ENCODE assay signal across 8 cellular contexts in the genomic region with DNA sequence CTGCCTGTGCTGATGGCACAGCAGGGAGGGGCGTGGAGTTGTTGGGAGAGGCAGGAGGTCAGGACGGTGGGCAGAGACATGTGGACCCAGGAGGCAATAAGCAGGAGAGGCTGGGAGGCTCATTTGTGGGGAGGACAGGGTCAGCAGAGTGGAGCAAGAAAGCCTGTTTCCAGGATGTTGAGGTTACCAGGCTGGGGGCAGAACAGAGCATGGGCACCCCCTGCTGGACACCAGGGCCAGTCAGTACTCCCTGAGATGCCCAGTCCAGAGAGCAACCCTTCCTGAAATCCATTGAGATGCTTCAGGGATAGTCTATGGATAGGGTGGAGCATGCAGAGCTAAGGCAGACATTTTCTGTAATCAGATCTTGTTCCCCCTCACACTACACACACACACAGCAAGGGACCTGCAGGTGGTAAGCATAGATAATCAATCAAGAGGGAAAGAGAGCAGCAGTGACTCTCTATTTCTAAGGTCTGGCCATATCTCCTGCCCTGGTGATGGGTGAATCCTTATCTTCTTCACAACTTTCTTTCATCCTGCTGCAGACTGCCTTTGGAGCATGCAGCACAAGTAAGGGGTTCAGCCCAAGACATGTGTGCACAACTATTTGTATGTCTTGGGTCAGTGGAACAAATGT. TPM values are rescaled to one million over a fixed set of nuclear protein-coding genes. Genes with fewer than 3 reads are reported as not detected.
DNase-seq lines count a peak whose midpoint lies in the region; ATAC-seq, FAIRE-seq and TF ChIP-seq lines count a peak whose summit lies in the region.

No MANE protein-coding gene starts in this region.

- H3K4me3 ChIP-seq in GM12875 (ENCODE audit: low read depth, low read length) = no peak overlapping the region
- H3K4me3 ChIP-seq in cardiac fibroblast (replicated peaks in 1 of 2; ENCODE audit: low read depth in 2 of 2, low read length in 2 of 2) = no peak overlapping the region
- no peak overlapping the region for H3K4me3 ChIP-seq in kidney (ENCODE audit: low read length in 2 of 2)

- FAIRE-seq in kidney (lab: Jason Lieb, UNC) = no peak

- peak; percentile 91 for TF ChIP-seq CTCF in AG09319 (IDR thresholded peaks at IDR 0.05; ENCODE audit: low read depth, low read length)
- TF ChIP-seq CTCF in GM12875 (IDR thresholded peaks at IDR 0.05; ENCODE audit: borderline replicate concordance, insufficient read depth, low read depth, low read length) = peak; percentile 57
- peak; percentile 88 for TF ChIP-seq CTCF in cardiac fibroblast (IDR thresholded peaks at IDR 0.05; ENCODE audit: low read depth, low read length)
- peak; percentile 65 for TF ChIP-seq CTCF in kidney (IDR thresholded peaks at IDR 0.05; ENCODE audit: borderline replicate concordance, extremely low read depth, insufficient read depth)

- no peaks in the 10 kb centered on the region for H3K9me3 Mint-ChIP-seq in stimulated activated effector memory CD8-positive, alpha-beta T cell treated with anti-CD3 and anti-CD28 coated beads, Interleukin-12 subunit alpha, Interleukin-12 subunit beta, amount 100 ng/mL, for 72 hours

- DNase-seq in AG09319 (ENCODE audit: extremely low read depth, low read depth) = peak; percentile 27
- peak; percentile 25 for DNase-seq in NCI-H69 (lab: John Stamatoyannopoulos, UW)
- DNase-seq in cardiac fibroblast (ENCODE audit: low read depth in 2 of 2) = peak; percentile 82 to 86
- DNase-seq in kidney = no peak
- peak in 1 of 2 donors; percentile 49 for DNase-seq in stimulated activated effector memory CD8-positive, alpha-beta T cell treated with anti-CD3 and anti-CD28 coated beads, Interleukin-12 subunit alpha, Interleukin-12 subunit beta, amount 100 ng/mL, for 72 hours (ENCODE audit: low spot score in 2 of 2)

- no peaks in the 10 kb centered on the region for H3K36me3 ChIP-seq in kidney (ENCODE audit: control insufficient read depth in 1 of 2, insufficient read depth in 2 of 2, low read length in 2 of 2)

- ATAC-seq in stimulated activated effector memory CD8-positive, alpha-beta T cell treated with anti-CD3 and anti-CD28 coated beads, Interleukin-12 subunit alpha, Interleukin-12 subunit beta, amount 100 ng/mL, for 72 hours = peak; percentile 57
- no peak for ATAC-seq in HG02623 (IDR thresholded peaks at IDR 0.05; ENCODE audit: unreplicated experiment)
- no peak for ATAC-seq in GM18861 (IDR thresholded peaks at IDR 0.05; ENCODE audit: unreplicated experiment)

- no peak overlapping the region for H3K27ac ChIP-seq in kidney (ENCODE audit: low read depth in 2 of 2, low read length in 2 of 2)

- H3K27ac Mint-ChIP-seq in stimulated activated effector memory CD8-positive, alpha-beta T cell treated with anti-CD3 and anti-CD28 coated beads, Interleukin-12 subunit alpha, Interleukin-12 subunit beta, amount 100 ng/mL, for 72 hours = no peak overlapping the region

- H3K4me1 ChIP-seq in kidney (ENCODE audit: control insufficient read depth in 1 of 2, insufficient read depth in 1 of 2, low read depth in 1 of 2, low read length in 2 of 2) = peaks cover 0 to 2% of the 10 kb centered on the region in 2 donors

- no peak overlapping the region for H3K4me3 Mint-ChIP-seq in stimulated activated effector memory CD8-positive, alpha-beta T cell treated with anti-CD3 and anti-CD28 coated beads, Interleukin-12 subunit alpha, Interleukin-12 subunit beta, amount 100 ng/mL, for 72 hours

- no peaks in the 10 kb centered on the region for H3K4me1 Mint-ChIP-seq in stimulated activated effector memory CD8-positive, alpha-beta T cell treated with anti-CD3 and anti-CD28 coated beads, Interleukin-12 subunit alpha, Interleukin-12 subunit beta, amount 100 ng/mL, for 72 hours

- H3K36me3 Mint-ChIP-seq in stimulated activated effector memory CD8-positive, alpha-beta T cell treated with anti-CD3 and anti-CD28 coated beads, Interleukin-12 subunit alpha, Interleukin-12 subunit beta, amount 100 ng/mL, for 72 hours = no peaks in the 10 kb centered on the region

- H3K9ac ChIP-seq in kidney (ENCODE audit: low read length in 2 of 2) = no peak overlapping the region

- H3K9me3 ChIP-seq in kidney (ENCODE audit: control insufficient read depth in 1 of 2, low read length in 2 of 2) = no peaks in the 10 kb centered on the region

- intact Hi-C loops in kidney (cut with DNase I) = no loop called here

RNA-seq across cellular contexts. Expression of a gene that starts 41.7 kb away (rescaled TPM):
- total RNA-seq in kidney = 25.9 TPM
- polyA plus RNA-seq in kidney (ENCODE audit: insufficient read depth, low read depth, low replicate concordance) = 41.3 TPM
